In genomic region chr2:3492951-3493609, GRCh38 we compare ENCODE assay signal across 13 cellular contexts. TPM values are rescaled to one million over a fixed set of nuclear protein-coding genes. Genes with fewer than 3 reads are reported as not detected.
A peak's percentile ranks its signal among the peaks of the same experiment; 100 is the strongest.
DNase-seq lines count a peak whose midpoint lies in the region; ATAC-seq, FAIRE-seq and TF ChIP-seq lines count a peak whose summit lies in the region.
"Had no signal": no experiment of that assay in that cellular context is flagged by ENCODE, and none has a peak within 500 bp of the region (broad histone marks: within the 10 kb centered on the region; RNA-seq: fewer than 3 reads in every experiment).

No MANE protein-coding gene starts in this region.

- no peak for TF ChIP-seq POLR2A in right lobe of liver (IDR thresholded peaks at IDR 0.05)
- no peak for TF ChIP-seq POLR2A in tibial nerve (IDR thresholded peaks at IDR 0.05)

- H3K4me3 Mint-ChIP-seq in CD4-positive, alpha-beta memory T cell = no peak overlapping the region
- H3K4me3 Mint-ChIP-seq: T-helper 2 cell treated with Interferon-gamma antibody and Interleukin-4, amounts not matched to agents 5 μg/mL and 100 μg/mL, for 36 hours had no signal

- H3K9me3 ChIP-seq in right lobe of liver = no peaks in the 10 kb centered on the region
- no peaks in the 10 kb centered on the region for H3K9me3 ChIP-seq in tibial nerve
- H3K9me3 ChIP-seq in CD4-positive, alpha-beta memory T cell (ENCODE audit: control insufficient read depth in 1 of 2, low read length in 2 of 2) = no peaks in the 10 kb centered on the region
- H3K9me3 ChIP-seq in kidney (ENCODE audit: control insufficient read depth in 1 of 2, low read length in 2 of 2) = no peaks in the 10 kb centered on the region

- CTCF ChIA-PET in CD4-positive, alpha-beta memory T cell (lab: Charles Lee; ENCODE audit: partially characterized antibody) = no interaction called here

- H3K36me3 ChIP-seq in bronchial epithelial cell (ENCODE audit: control insufficient read depth, insufficient read depth, low read length) = no peaks in the 10 kb centered on the region
- peaks cover 0 to 33% (median 18%) of the 10 kb centered on the region in 4 donors for H3K36me3 ChIP-seq in right lobe of liver
- H3K36me3 ChIP-seq in tibial nerve = peaks cover 0 to 32% (median 0%) of the 10 kb centered on the region in 3 donors
- H3K36me3 ChIP-seq in CD4-positive, alpha-beta memory T cell (ENCODE audit: insufficient read depth, low read length) = no peaks in the 10 kb centered on the region
- peaks cover 10% of the 10 kb centered on the region in 2 donors for H3K36me3 ChIP-seq in kidney (ENCODE audit: control insufficient read depth in 1 of 2, insufficient read depth in 2 of 2, low read length in 2 of 2)

- TF ChIP-seq CTCF in bronchial epithelial cell (IDR thresholded peaks at IDR 0.05; ENCODE audit: insufficient read depth, low read length, severe bottlenecking) = no peak
- TF ChIP-seq CTCF in right lobe of liver (IDR thresholded peaks at IDR 0.05) = no peak
- peak in 1 of 5 experiments; percentile 14 for TF ChIP-seq CTCF in tibial nerve (IDR thresholded peaks at IDR 0.05)
- no peak for TF ChIP-seq CTCF in kidney (IDR thresholded peaks at IDR 0.05; ENCODE audit: borderline replicate concordance, extremely low read depth, insufficient read depth)

- peak overlapping the region in 1 of 2 donors; percentile 1 for H3K9ac ChIP-seq in kidney (ENCODE audit: low read length in 2 of 2)

- POLR2A ChIA-PET in CD4-positive, alpha-beta memory T cell (lab: Charles Lee; ENCODE audit: partially characterized antibody) = no interaction called here

- FAIRE-seq in bronchial epithelial cell (lab: Jason Lieb, UNC) (no peak), GM19239 (lab: Jason Lieb, UNC) (no peak), kidney (lab: Jason Lieb, UNC) (no peak)

- peak in 3 of 4 donors; percentile 8 to 22 (median 8) for ATAC-seq in right lobe of liver
- ATAC-seq: stimulated activated naive CD8-positive, alpha-beta T cell treated with anti-CD3 and anti-CD28 coated beads, Interleukin-15, Interleukin-2, amounts not matched to agents 100 U/mL and 50 U/mL, for 24 hours had no signal

- H3K27me3 ChIP-seq in bronchial epithelial cell (ENCODE audit: control insufficient read depth, insufficient read depth, low read length) = no peaks in the 10 kb centered on the region
- H3K27me3 ChIP-seq in right lobe of liver = no peaks in the 10 kb centered on the region
- no peaks in the 10 kb centered on the region for H3K27me3 ChIP-seq in tibial nerve
- H3K27me3 ChIP-seq in CD4-positive, alpha-beta memory T cell (ENCODE audit: insufficient read depth, low read length) = no peaks in the 10 kb centered on the region

- H3K4me1 ChIP-seq in right lobe of liver (peaks cover 0 to 3% (median 0%) of the 10 kb centered on the region in 4 donors), tibial nerve (peaks cover 0 to 28% (median 4%) of the 10 kb centered on the region in 4 donors), kidney (ENCODE audit: control insufficient read depth in 1 of 2, insufficient read depth in 1 of 2, low read depth in 1 of 2, low read length in 2 of 2) (peaks cover 5 to 9% of the 10 kb centered on the region in 2 donors)
- H3K4me1 ChIP-seq in CD4-positive, alpha-beta memory T cell (ENCODE audit: insufficient read depth, low read length) = no peaks in the 10 kb centered on the region

- intact Hi-C loops in right lobe of liver (cut with DNase I) (no loop called here), kidney (cut with DNase I) (no loop called here)
- intact Hi-C loops in CD4-positive, alpha-beta memory T cell (cut with micrococcal nuclease) = no loop called here

- peak overlapping the region in 1 of 3 donors; percentile 18 for H3K27ac ChIP-seq in right lobe of liver
- peak overlapping the region; percentile 2 to 65 (median 46) for H3K27ac ChIP-seq in tibial nerve
- H3K27ac ChIP-seq in CD4-positive, alpha-beta memory T cell (ENCODE audit: low read depth, low read length) = no peak overlapping the region
- no peak overlapping the region for H3K27ac ChIP-seq in kidney (ENCODE audit: low read depth in 2 of 2, low read length in 2 of 2)

- 64% methylated on average over 14 of the region's 29 CpGs for WGBS in right lobe of liver (ENCODE audit: insufficient coverage, low coverage, low lambda C conversion rate, missing lambda C conversion rate)
- 54 to 74% methylated on average over 29 of the region's 29 CpGs for WGBS in tibial nerve, 2 donors

- H3K4me3 ChIP-seq in bronchial epithelial cell (ENCODE audit: low read depth, low read length) = no peak overlapping the region
- H3K4me3 ChIP-seq in right lobe of liver = no peak overlapping the region
- H3K4me3 ChIP-seq in tibial nerve = peak overlapping the region in 1 of 4 donors; percentile 6
- H3K4me3 ChIP-seq in CD4-positive, alpha-beta memory T cell (ENCODE audit: low read length in 2 of 2) = no peak overlapping the region
- H3K4me3 ChIP-seq in kidney (ENCODE audit: low read length in 2 of 2) = peak overlapping the region in 1 of 2 donors; percentile 32

- peaks cover 23 to 25% of the 10 kb centered on the region in 2 donors for H3K36me3 Mint-ChIP-seq in CD4-positive, alpha-beta memory T cell

- H3K27me3 Mint-ChIP-seq in CD4-positive, alpha-beta memory T cell = no peaks in the 10 kb centered on the region

- H3K9me3 Mint-ChIP-seq in CD4-positive, alpha-beta memory T cell = peaks cover 0 to 3% (median 0%) of the 10 kb centered on the region in 8 donors
- H3K9me3 Mint-ChIP-seq: activated T-helper 2 cell treated with anti-CD3 and anti-CD28 coated beads, Interferon-gamma antibody, Interleukin-2, Interleukin-4, amounts not matched to agents 10 μg/mL and 5 μg/mL and 100 μg/mL, durations not matched to agents 14 hours and 24 hours and 36 hours; T-helper 2 cell treated with Interferon-gamma antibody and Interleukin-4, amounts not matched to agents 5 μg/mL and 100 μg/mL, for 36 hours had no signal

- DNase-seq in LHCN-M2 (ENCODE audit: low read depth) = peak; percentile 93
- peak; percentile 16 for DNase-seq in bronchial epithelial cell (ENCODE audit: low read depth)
- peak in 1 of 3 donors; percentile 42 for DNase-seq in right lobe of liver
- peak; percentile 72 to 75 for DNase-seq in tibial nerve (ENCODE audit: low spot score in 2 of 2)
- no peak for DNase-seq in NCI-H774 (lab: John Stamatoyannopoulos, UW)
- no peak for DNase-seq in GM19239 (ENCODE audit: insufficient read length, low spot score)
- DNase-seq in CD4-positive, alpha-beta memory T cell = no peak
- DNase-seq in kidney = no peak
- DNase-seq: GDM1; KG1; stimulated activated naive CD8-positive, alpha-beta T cell treated with anti-CD3 and anti-CD28 coated beads, Interleukin-15, Interleukin-2, amounts not matched to agents 100 U/mL and 50 U/mL, for 24 hours had no signal

- no peak overlapping the region for H3K27ac Mint-ChIP-seq in CD4-positive, alpha-beta memory T cell
- H3K27ac Mint-ChIP-seq: activated T-helper 2 cell treated with anti-CD3 and anti-CD28 coated beads, Interferon-gamma antibody, Interleukin-2, Interleukin-4, amounts not matched to agents 10 μg/mL and 5 μg/mL and 100 μg/mL, durations not matched to agents 14 hours and 24 hours and 36 hours; T-helper 2 cell treated with Interferon-gamma antibody and Interleukin-4, amounts not matched to agents 5 μg/mL and 100 μg/mL, for 36 hours had no signal

- H3K4me1 Mint-ChIP-seq in CD4-positive, alpha-beta memory T cell = peaks cover 0 to 5% (median 0%) of the 10 kb centered on the region in 4 donors

- TF ChIP-seq EP300 in tibial nerve (IDR thresholded peaks at IDR 0.05) = peak in 1 of 2 donors; percentile 64

RNA-seq across cellular contexts. Expression of gene ADI1, which starts 26.3 kb away (rescaled TPM):
- total RNA-seq in LHCN-M2 (2014; rRNA removed) (60.0 and 61.8 TPM in 2 replicates), bronchial epithelial cell (21.9 and 29.5 TPM in 2 replicates), right lobe of liver (100 to 1,000 TPM; 165 to 470 (median 246) TPM), tibial nerve (100 to 1,000 TPM in 3 of 4 donors, 10 to 100 TPM in 1; 51.9 to 112 (median 106) TPM), kidney (74.0 TPM)
- polyA plus RNA-seq in LHCN-M2 (2012) = 68.6 TPM
- 10 to 100 TPM; 32.3 to 36.4 TPM for total RNA-seq in CD4-positive, alpha-beta memory T cell
- 100 to 1,000 TPM in 1 of 2 donors, 10 to 100 TPM in 1; 52.5 to 115 TPM for polyA plus RNA-seq in CD4-positive, alpha-beta memory T cell
- 236 TPM for polyA plus RNA-seq in kidney (ENCODE audit: insufficient read depth, low read depth, low replicate concordance)

Comparison
In these comparisons a context has a peak if more than half of its experiments do, and no peak if none do; other contexts are left out.
1. DNase-seq: peak in LHCN-M2 (single experiment), bronchial epithelial cell (single experiment) and tibial nerve (2 of 2); none in NCI-H774 (single experiment), GM19239 (single experiment), CD4-positive, alpha-beta memory T cell (0 of 5) and kidney (single experiment).
2. H3K27ac ChIP-seq: peak in tibial nerve (4 of 4); none in CD4-positive, alpha-beta memory T cell (single experiment) and kidney (0 of 2).